ENCODE assay signal across 11 cellular contexts in the genomic region with DNA sequence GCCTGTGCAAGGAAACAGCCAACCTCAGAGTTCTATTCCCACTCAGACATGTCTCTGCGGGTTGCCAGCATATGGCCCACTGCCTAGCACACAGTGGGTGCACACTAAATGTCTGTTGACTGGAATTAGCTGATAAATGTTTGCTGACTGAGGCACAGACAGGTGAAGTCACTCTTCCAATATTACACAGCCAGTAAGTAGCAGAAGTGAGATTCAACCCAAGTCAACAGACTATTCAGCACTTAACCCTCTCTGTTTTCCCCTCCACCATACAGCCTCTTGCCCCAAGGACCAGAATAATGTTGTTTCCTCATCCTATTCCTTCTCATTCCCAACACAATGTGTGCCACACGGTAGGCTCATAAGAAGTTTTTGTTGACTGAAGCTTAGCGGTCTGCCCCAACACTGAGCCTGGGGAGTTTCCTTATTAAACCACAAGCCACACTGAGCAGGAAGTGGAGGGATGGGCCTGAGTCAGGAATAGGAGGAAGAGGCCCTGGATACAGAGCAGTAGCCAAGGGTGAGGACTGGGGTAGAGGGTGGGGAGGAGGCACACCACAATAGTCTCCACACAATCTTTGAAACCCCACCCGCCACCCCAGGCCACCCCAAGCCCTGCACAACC. TPM values are rescaled to one million over a fixed set of nuclear protein-coding genes. Genes with fewer than 3 reads are reported as not detected.
A peak's percentile ranks its signal among the peaks of the same experiment; 100 is the strongest.
DNase-seq lines count a peak whose midpoint lies in the region; ATAC-seq and TF ChIP-seq lines count a peak whose summit lies in the region.
"Had no signal": no experiment of that assay in that cellular context is flagged by ENCODE, and none has a peak within 500 bp of the region (broad histone marks: within the 10 kb centered on the region; RNA-seq: fewer than 3 reads in every experiment).

No MANE protein-coding gene starts in this region.

- in situ Hi-C loops in Caki2 (cut with HindIII; ENCODE audit: low pct_unique_long_range_greater_than_20kb, low sequenced_read_pairs), result no loop called here

- H3K4me3 Mint-ChIP-seq in memory B cell, result no peak overlapping the region

- H3K36me3 Mint-ChIP-seq in memory B cell, result no peaks in the 10 kb centered on the region

- no peak for TF ChIP-seq CTCF in GM10266 (IDR thresholded peaks at IDR 0.05; ENCODE audit: control insufficient read depth, insufficient read depth, low read depth, missing control alignments)

- DNase-seq in Caki2 (ENCODE audit: low read depth), result peak; percentile 1
- DNase-seq in KG1 (lab: John Stamatoyannopoulos, UW), result peak; percentile 75
- DNase-seq in activated T-cell treated with anti-CD3 and anti-CD28 coated beads, Interleukin-2, amount 50 U/mL, for 48 hours, result peak; percentile 56 to 60
- no peak for DNase-seq in memory B cell (ENCODE audit: low spot score in 2 of 2)
- DNase-seq in GM10266 (ENCODE audit: extremely low spot score), result no peak
- no peak for DNase-seq in NCI-H345 (lab: John Stamatoyannopoulos, UW)
- DNase-seq in AG08395 (ENCODE audit: low spot score), result no peak
- DNase-seq: gastrocnemius medialis, NCI-H510A treated with DMSO at 0.1 percent for 48 hours had no signal

- no peaks in the 10 kb centered on the region for H3K9me3 Mint-ChIP-seq in memory B cell

- peaks cover 23% of the 10 kb centered on the region for H3K4me1 Mint-ChIP-seq in memory B cell

- ATAC-seq in memory B cell (ENCODE audit: low read depth), result peak; percentile 64
- no peak for ATAC-seq in HG03045 (IDR thresholded peaks at IDR 0.05; ENCODE audit: unreplicated experiment)
- ATAC-seq: gastrocnemius medialis had no signal

- no peaks in the 10 kb centered on the region for H3K27me3 Mint-ChIP-seq in memory B cell

- peak overlapping the region; percentile 78 for H3K27ac Mint-ChIP-seq in memory B cell

RNA-seq across cellular contexts. Expression of a gene that starts 15.7 kb away (rescaled TPM):
- not detected in 2 replicates for total RNA-seq in Caki2 (2014; rRNA removed; shearing (Covaris generic); ENCODE audit: low replicate concordance)

RNA-seq across cellular contexts. Expression of a gene that starts 41.3 kb away (rescaled TPM):
- not detected in 2 replicates for total RNA-seq in Caki2 (2014; rRNA removed; shearing (Covaris generic); ENCODE audit: low replicate concordance)
- total RNA-seq: gastrocnemius medialis, pulmonary artery endothelial cell had no signal

Comparison
In these comparisons a context has a peak if more than half of its experiments do, and no peak if none do; other contexts are left out.
1. DNase-seq: peak in Caki2 (single experiment), KG1 (single experiment) and activated T-cell treated with anti-CD3 and anti-CD28 coated beads, Interleukin-2, amount 50 U/mL, for 48 hours (2 of 2); none in memory B cell (0 of 2), GM10266 (single experiment), NCI-H345 (single experiment) and AG08395 (single experiment).